ENCODE assay signal across 8 cellular contexts in genomic region chr12:124609041-124609984, GRCh38. TPM values are rescaled to one million over a fixed set of nuclear protein-coding genes. Genes with fewer than 3 reads are reported as not detected.
DNase-seq lines count a peak whose midpoint lies in the region; ATAC-seq, FAIRE-seq and TF ChIP-seq lines count a peak whose summit lies in the region.

No MANE protein-coding gene starts in this region.

- peak; percentile 90 for DNase-seq in DMS 273 (lab: John Stamatoyannopoulos, UW; ENCODE audit: unreplicated experiment)
- DNase-seq in Kasumi-1 (lab: John Stamatoyannopoulos, UW): peak; percentile 66 to 67
- DNase-seq in SHP77 (lab: John Stamatoyannopoulos, UW): peak; percentile 77 to 86
- DNase-seq in activated naive CD4-positive, alpha-beta T cell treated with anti-CD3 and anti-CD28 coated beads, Interleukin-2, amount 10 ng/mL, durations not matched to agents 7 days and 5 days: peak; percentile 83
- DNase-seq in kidney: peak; percentile 97
- DNase-seq in stimulated activated CD4-positive, alpha-beta T cell treated with anti-CD3 and anti-CD28 coated beads, TNF-alpha, amount 100 ng/mL, for 4 hours (ENCODE audit: low read depth in 3 of 3): peak; percentile 24 to 70 (median 39)
- no peak for DNase-seq in superior temporal gyrus (ENCODE audit: extremely low spot score)

- peaks cover 25% of the 10 kb centered on the region for H3K4me1 Mint-ChIP-seq in activated naive CD4-positive, alpha-beta T cell treated with anti-CD3 and anti-CD28 coated beads, Interleukin-2, amount 10 ng/mL, durations not matched to agents 7 days and 5 days

- CTCF ChIA-PET in activated naive CD4-positive, alpha-beta T cell treated with anti-CD3 and anti-CD28 coated beads, Interleukin-2, amount 10 ng/mL, durations not matched to agents 7 days and 5 days (lab: Charles Lee): interaction anchor here (0.8 kb wide), 1 partner anchor 157 kb away, joined by 3 read pairs; no protein-coding TSS in a partner anchor

- no peaks in the 10 kb centered on the region for H3K36me3 Mint-ChIP-seq in activated naive CD4-positive, alpha-beta T cell treated with anti-CD3 and anti-CD28 coated beads, Interleukin-2, amount 10 ng/mL, durations not matched to agents 7 days and 5 days

- H3K9me3 Mint-ChIP-seq in activated naive CD4-positive, alpha-beta T cell treated with anti-CD3 and anti-CD28 coated beads, Interleukin-2, amount 10 ng/mL, durations not matched to agents 7 days and 5 days: no peaks in the 10 kb centered on the region

- no peak overlapping the region for H3K27ac ChIP-seq in kidney (ENCODE audit: low read depth in 2 of 2, low read length in 2 of 2)

- intact Hi-C loops in kidney (cut with DNase I): no loop called here

- no peak for TF ChIP-seq CTCF in kidney (IDR thresholded peaks at IDR 0.05; ENCODE audit: borderline replicate concordance, extremely low read depth, insufficient read depth)

- H3K9me3 ChIP-seq in kidney (ENCODE audit: control insufficient read depth in 1 of 2, low read length in 2 of 2): no peaks in the 10 kb centered on the region

- H3K4me3 ChIP-seq in kidney (ENCODE audit: low read length in 2 of 2): no peak overlapping the region

- H3K4me3 Mint-ChIP-seq in activated naive CD4-positive, alpha-beta T cell treated with anti-CD3 and anti-CD28 coated beads, Interleukin-2, amount 10 ng/mL, durations not matched to agents 7 days and 5 days: peak overlapping the region; percentile 56

- ATAC-seq in GM21528 (IDR thresholded peaks at IDR 0.05; ENCODE audit: low FRiP score, unreplicated experiment): peak; percentile 73

- H3K36me3 ChIP-seq in kidney (ENCODE audit: control insufficient read depth in 1 of 2, insufficient read depth in 2 of 2, low read length in 2 of 2): no peaks in the 10 kb centered on the region

- peaks cover 71% of the 10 kb centered on the region for H3K27me3 Mint-ChIP-seq in activated naive CD4-positive, alpha-beta T cell treated with anti-CD3 and anti-CD28 coated beads, Interleukin-2, amount 10 ng/mL, durations not matched to agents 7 days and 5 days

- no peak for FAIRE-seq in kidney (lab: Jason Lieb, UNC)

- peaks cover 6 to 9% of the 10 kb centered on the region in 2 donors for H3K4me1 ChIP-seq in kidney (ENCODE audit: control insufficient read depth in 1 of 2, insufficient read depth in 1 of 2, low read depth in 1 of 2, low read length in 2 of 2)

- peak overlapping the region; percentile 34 for H3K27ac Mint-ChIP-seq in activated naive CD4-positive, alpha-beta T cell treated with anti-CD3 and anti-CD28 coated beads, Interleukin-2, amount 10 ng/mL, durations not matched to agents 7 days and 5 days

- no peak overlapping the region for H3K9ac ChIP-seq in kidney (ENCODE audit: low read length in 2 of 2)

RNA-seq across cellular contexts. Expression of gene NCOR2, which starts 41.9 kb away (rescaled TPM):
- total RNA-seq in kidney: 205 TPM
- polyA plus RNA-seq in kidney (ENCODE audit: insufficient read depth, low read depth, low replicate concordance): 18.7 TPM
